ENCODE assay signal across 9 cellular contexts in genomic region chr15:56241374-56242085, GRCh38. TPM values are rescaled to one million over a fixed set of nuclear protein-coding genes. Genes with fewer than 3 reads are reported as not detected.
DNase-seq lines count a peak whose midpoint lies in the region; TF ChIP-seq lines count a peak whose summit lies in the region.
"Had no signal": no experiment of that assay in that cellular context is flagged by ENCODE, and none has a peak within 500 bp of the region (broad histone marks: within the 10 kb centered on the region; RNA-seq: fewer than 3 reads in every experiment).

No MANE protein-coding gene starts in this region.

- H3K36me3 ChIP-seq in neural progenitor cell = peaks cover 6% of the 10 kb centered on the region

- peaks cover 18% of the 10 kb centered on the region for H4K20me1 ChIP-seq in neural progenitor cell (ENCODE audit: low read depth)

- H3K9me3 Mint-ChIP-seq in neural progenitor cell = peaks cover 27% of the 10 kb centered on the region

- no peaks in the 10 kb centered on the region for H3K9me3 ChIP-seq in neural progenitor cell (ENCODE audit: low read depth)

- peaks cover 30% of the 10 kb centered on the region for H3K36me3 Mint-ChIP-seq in neural progenitor cell

- H3K4me3 ChIP-seq in neural progenitor cell = peak overlapping the region; percentile 81

- H3K4me3 Mint-ChIP-seq in neural progenitor cell = peak overlapping the region; percentile 96

- H2AFZ ChIP-seq in neural progenitor cell (replicated peaks) = no peak overlapping the region

- peaks cover 27% of the 10 kb centered on the region for H3K4me1 Mint-ChIP-seq in neural progenitor cell

- H3K27me3 Mint-ChIP-seq in neural progenitor cell (ENCODE audit: insufficient read depth, low read depth) = peaks cover 8% of the 10 kb centered on the region

- peak overlapping the region; percentile 99 for H3K4me2 ChIP-seq in neural progenitor cell

- peak; percentile 43 for DNase-seq in G401 (ENCODE audit: low spot score)
- DNase-seq in NAMALWA (ENCODE audit: low spot score) = peak; percentile 11
- DNase-seq in dermis blood vessel endothelial cell = peak; percentile 20
- DNase-seq in neural progenitor cell (ENCODE audit: low spot score) = no peak
- DNase-seq in stimulated activated CD4-positive, alpha-beta T cell treated with anti-CD3 and anti-CD28 coated beads, Interleukin-12 subunit alpha, Interleukin-12 subunit beta, amount 100 ng/mL, for 4 hours = no peak
- DNase-seq in glomerular visceral epithelial cell (ENCODE audit: extremely low spot score) = no peak
- DNase-seq in NCI-H2196 (lab: John Stamatoyannopoulos, UW; ENCODE audit: unreplicated experiment) = no peak
- no peak for DNase-seq in HK-2 (ENCODE audit: unreplicated experiment)
- DNase-seq: kidney glomerular epithelial cell had no signal

- no peaks in the 10 kb centered on the region for H3K27me3 ChIP-seq in neural progenitor cell

- peaks cover 39% of the 10 kb centered on the region for H3K4me1 ChIP-seq in neural progenitor cell

- H3K9ac ChIP-seq in neural progenitor cell = peak overlapping the region; percentile 51

- TF ChIP-seq CTCF in neural progenitor cell (IDR thresholded peaks at IDR 0.05) = no peak

- in situ Hi-C loops in G401 (cut with HindIII; ENCODE audit: low sequenced_read_pairs) = no loop called here

- no peak overlapping the region for H3K27ac Mint-ChIP-seq in neural progenitor cell

- no peak overlapping the region for H3K27ac ChIP-seq in neural progenitor cell

- H3F3A ChIP-seq in neural progenitor cell (ENCODE audit: low read depth) = peaks cover 35% of the 10 kb centered on the region

- H3K79me2 ChIP-seq in neural progenitor cell (ENCODE audit: low read depth) = peaks cover 71% of the 10 kb centered on the region

RNA-seq across cellular contexts. Expression of gene RFX7, which starts 2.1 kb away (rescaled TPM):
- total RNA-seq in G401 (2014; rRNA removed; shearing (Covaris generic)) = 4.5 and 6.3 TPM in 2 replicates
- total RNA-seq in dermis blood vessel endothelial cell = 4.4 and 8.5 TPM in 2 replicates
- 16.4 and 24.1 TPM in 2 replicates for total RNA-seq in neural progenitor cell (ENCODE audit: low replicate concordance)

Comparison
In these comparisons a context has a peak if more than half of its experiments do, and no peak if none do; other contexts are left out.
1. DNase-seq: peak in G401 (single experiment), NAMALWA (single experiment) and dermis blood vessel endothelial cell (single experiment); none in neural progenitor cell (single experiment), stimulated activated CD4-positive, alpha-beta T cell treated with anti-CD3 and anti-CD28 coated beads, Interleukin-12 subunit alpha, Interleukin-12 subunit beta, amount 100 ng/mL, for 4 hours (single experiment), glomerular visceral epithelial cell (single experiment), NCI-H2196 (single experiment) and HK-2 (single experiment).